Comparison of ENCODE assay signal across 1 cellular context in genomic region chr7:121006731-121007315, GRCh38.
TF ChIP-seq lines count a peak whose summit lies in the region.

No MANE protein-coding gene starts in this region.

TF ChIP-seq in endothelial cell of umbilical vein, 7 proteins besides CTCF, POLR2A, EP300 and RAD21 (continued from another document):
- TF ChIP-seq MAX (IDR thresholded peaks at IDR 0.05; ENCODE audit: insufficient read depth, insufficient read length) (no peak), JUN (IDR thresholded peaks at IDR 0.05; ENCODE audit: borderline replicate concordance, insufficient read depth, insufficient read length, low read depth) (no peak), POLR2AphosphoS5 (IDR thresholded peaks at IDR 0.05; ENCODE audit: insufficient read depth, low read depth, low read length) (no peak), FOS (IDR thresholded peaks at IDR 0.05; ENCODE audit: borderline replicate concordance, insufficient read depth, low read length) (no peak), MYC (IDR thresholded peaks at IDR 0.05; ENCODE audit: low read depth, low read length) (no peak)
